ENCODE assay signal across 27 cellular contexts in genomic region chr16:2357331-2357730, GRCh38. TPM values are rescaled to one million over a fixed set of nuclear protein-coding genes. Genes with fewer than 3 reads are reported as not detected.
DNase-seq lines count a peak whose midpoint lies in the region; TF ChIP-seq lines count a peak whose summit lies in the region.
"Had no signal": no experiment of that assay in that cellular context is flagged by ENCODE, and none has a peak within 500 bp of the region (broad histone marks: within the 10 kb centered on the region; RNA-seq: fewer than 3 reads in every experiment).

No MANE protein-coding gene starts in this region.

- no peaks in the 10 kb centered on the region for H3K36me3 ChIP-seq in HEK293 (ENCODE audit: control insufficient read depth in 2 of 2, insufficient read depth in 1 of 2, low read length in 2 of 2)
- H3K36me3 ChIP-seq: BE2C; BLaER1; BLaER1 treated with 17β-estradiol and CSF1 and Interleukin-3, amounts not matched to agents 10 nM and 100 nM had no signal

- DNase-seq in occipital lobe (lab: John Stamatoyannopoulos, UW), result no peak
- DNase-seq: 8988T; ACHN; AML-193; BE2C; C1 segment of cervical spinal cord; Caco-2; Calu3; CD4-positive, alpha-beta memory T cell; CD4-positive, alpha-beta T cell; CD4-positive, CD25-positive, alpha-beta regulatory T cell; CD8-positive, alpha-beta memory T cell; CD8-positive, alpha-beta T cell; COR-L47; DMS 273 treated with DMSO at 0.1 percent for 48 hours; DMS153; DMS53; DMS79; DMS79 treated with DMSO at 0.1 percent for 48 hours; DND-41; EL had no signal

- H3K9me3 ChIP-seq in HEK293 (ENCODE audit: control insufficient read depth, insufficient read depth, low read depth, low read length), result no peaks in the 10 kb centered on the region
- H3K9me3 ChIP-seq: BE2C, Caco-2 had no signal

- H3K4me1 ChIP-seq in HEK293 (ENCODE audit: control insufficient read depth, insufficient read depth, low read length), result no peaks in the 10 kb centered on the region
- H3K4me1 ChIP-seq: A549, BLaER1, Caco-2 had no signal

- no peak for TF ChIP-seq CTCF in HEK293 (tag by site-specific recombination; IDR thresholded peaks at IDR 0.05)

- CTCF ChIA-PET in HEK293 (lab: Yijun Ruan, JAX), result interaction anchor here (0.6 kb wide), 1 partner anchor 203 kb away, joined by 4 read pairs; no protein-coding TSS in a partner anchor

- POLR2A ChIA-PET in HEK293 (lab: Yijun Ruan, JAX), result interaction anchor here (0.6 kb wide), 1 partner anchor 396 kb away, joined by 4 read pairs; no protein-coding TSS in a partner anchor

- no peak overlapping the region for H3K27ac ChIP-seq in HEK293 (ENCODE audit: extremely low read depth, low read depth, low read length)
- H3K27ac ChIP-seq: 22Rv1; A549; BLaER1; BLaER1 treated with 17β-estradiol and CSF1 and Interleukin-3, amounts not matched to agents 10 nM and 100 nM; C4-2B had no signal

- H3K4me3 ChIP-seq in HEK293 (ENCODE audit: low read depth, low read length), result no peak overlapping the region
- H3K4me3 ChIP-seq: A549; BLaER1; BLaER1 treated with 17β-estradiol and CSF1 and Interleukin-3, amounts not matched to agents 10 nM and 100 nM had no signal

TF ChIP-seq in HEK293, 187 proteins besides CTCF, POLR2A, EP300 and RAD21:
- TF ChIP-seq ZNF558 (tag by site-specific recombination; IDR thresholded peaks at IDR 0.05) (peak; percentile 98), ZNF211 (tag by site-specific recombination; IDR thresholded peaks at IDR 0.05; ENCODE audit: low read depth) (no peak), ZNF184 (tag by site-specific recombination; IDR thresholded peaks at IDR 0.05) (no peak)

RNA-seq across cellular contexts. Expression of gene ABCA3, which starts 16.8 kb away (rescaled TPM):
- 34.8 TPM for total RNA-seq in occipital lobe
